In the genomic region with DNA sequence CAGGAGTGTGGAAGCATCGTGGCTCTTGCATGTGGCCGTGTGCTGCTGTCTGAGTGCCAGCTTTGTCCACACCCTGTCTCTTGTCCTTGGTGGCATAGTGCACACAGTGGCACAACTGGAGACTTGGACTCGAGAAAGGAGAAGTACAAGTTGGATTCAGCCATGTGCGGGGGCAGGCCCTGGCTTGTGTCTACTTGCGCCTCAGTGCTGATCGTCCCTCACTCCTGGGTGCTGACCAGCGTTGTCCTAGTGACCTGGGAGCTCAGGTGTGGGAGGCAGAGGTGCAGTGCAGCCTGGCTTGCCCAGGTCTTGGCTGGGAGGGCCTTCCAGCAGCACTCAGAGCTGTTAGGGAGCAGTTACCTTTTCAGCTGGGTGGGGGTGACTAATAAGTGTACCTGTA, we compare ENCODE assay signal across 11 cellular contexts. TPM values are rescaled to one million over a fixed set of nuclear protein-coding genes. Genes with fewer than 3 reads are reported as not detected.
DNase-seq lines count a peak whose midpoint lies in the region; ATAC-seq and TF ChIP-seq lines count a peak whose summit lies in the region.
"Had no signal": no experiment of that assay in that cellular context is flagged by ENCODE, and none has a peak within 500 bp of the region (broad histone marks: within the 10 kb centered on the region; RNA-seq: fewer than 3 reads in every experiment).

No MANE protein-coding gene starts in this region.

- in situ Hi-C loops in KBM-7 (cut with MboI; ENCODE audit: low pct_unique_long_range_greater_than_20kb, low sequenced_read_pairs), result no loop called here

- no peaks in the 10 kb centered on the region for H3K9me3 ChIP-seq in breast epithelium
- H3K9me3 ChIP-seq: tibial nerve had no signal

- ATAC-seq in left colon, result peak; percentile 15
- ATAC-seq in stimulated activated naive B cell treated with anti-CD40 and anti-IgM and Interleukin-4, amounts not matched to agents 10 μg/mL and 1 μg/mL and 100 μg/mL, for 72 hours (replicated peaks), result peak; percentile 74 to 78

- H3K4me3 Mint-ChIP-seq in stimulated activated naive B cell treated with anti-CD40 and anti-IgM and Interleukin-4, amounts not matched to agents 10 μg/mL and 1 μg/mL and 100 μg/mL, for 72 hours, result peak overlapping the region in 1 of 2 donors; percentile 59
- H3K4me3 Mint-ChIP-seq: activated naive CD4-positive, alpha-beta T cell treated with anti-CD3 and anti-CD28 coated beads, Interleukin-2, amount 50 U/mL, for 24 hours had no signal

- no peaks in the 10 kb centered on the region for H3K27me3 Mint-ChIP-seq in stimulated activated naive B cell treated with anti-CD40 and anti-IgM and Interleukin-4, amounts not matched to agents 10 μg/mL and 1 μg/mL and 100 μg/mL, for 72 hours
- H3K27me3 Mint-ChIP-seq: activated naive CD4-positive, alpha-beta T cell treated with anti-CD3 and anti-CD28 coated beads, Interleukin-2, amount 50 U/mL, for 24 hours had no signal

- H3K4me3 ChIP-seq in breast epithelium, result no peak overlapping the region
- H3K4me3 ChIP-seq: tibial nerve had no signal

- no peaks in the 10 kb centered on the region for H3K36me3 ChIP-seq in breast epithelium

- H3K9me3 Mint-ChIP-seq in stimulated activated naive B cell treated with anti-CD40 and anti-IgM and Interleukin-4, amounts not matched to agents 10 μg/mL and 1 μg/mL and 100 μg/mL, for 72 hours, result no peaks in the 10 kb centered on the region
- H3K9me3 Mint-ChIP-seq: activated naive CD4-positive, alpha-beta T cell treated with anti-CD3 and anti-CD28 coated beads, Interleukin-2, amount 50 U/mL, for 24 hours had no signal

- peak overlapping the region; percentile 50 to 64 for H3K27ac ChIP-seq in breast epithelium

- no peak for TF ChIP-seq POLR2A in breast epithelium (IDR thresholded peaks at IDR 0.05)

- H3K27ac Mint-ChIP-seq in stimulated activated naive B cell treated with anti-CD40 and anti-IgM and Interleukin-4, amounts not matched to agents 10 μg/mL and 1 μg/mL and 100 μg/mL, for 72 hours, result peak overlapping the region; percentile 68
- H3K27ac Mint-ChIP-seq: activated naive CD4-positive, alpha-beta T cell treated with anti-CD3 and anti-CD28 coated beads, Interleukin-2, amount 50 U/mL, for 24 hours had no signal

- peaks cover 0 to 14% of the 10 kb centered on the region in 2 donors for H3K4me1 ChIP-seq in breast epithelium

- peaks cover 10 to 29% of the 10 kb centered on the region in 2 donors for H3K36me3 Mint-ChIP-seq in stimulated activated naive B cell treated with anti-CD40 and anti-IgM and Interleukin-4, amounts not matched to agents 10 μg/mL and 1 μg/mL and 100 μg/mL, for 72 hours

- H3K4me1 Mint-ChIP-seq in stimulated activated naive B cell treated with anti-CD40 and anti-IgM and Interleukin-4, amounts not matched to agents 10 μg/mL and 1 μg/mL and 100 μg/mL, for 72 hours, result peaks cover 55 to 86% of the 10 kb centered on the region in 2 donors

- H3K27me3 ChIP-seq in breast epithelium, result no peaks in the 10 kb centered on the region
- H3K27me3 ChIP-seq: tibial nerve had no signal

- DNase-seq in KBM-7 (peak; percentile 25), breast epithelium (ENCODE audit: low spot score in 2 of 2) (peak in 1 of 2 donors; percentile 35), left colon (peak in 1 of 2 donors; percentile 21), AG08395 (ENCODE audit: low spot score) (no peak), SKM-1 treated with dmso at 0.1 percent for 144 hours (lab: John Stamatoyannopoulos, UW; ENCODE audit: unreplicated experiment) (no peak), superior temporal gyrus (ENCODE audit: extremely low spot score) (no peak)
- no peak for DNase-seq in stimulated activated naive B cell treated with anti-CD40 and anti-IgM and Interleukin-4, amounts not matched to agents 10 μg/mL and 1 μg/mL and 100 μg/mL, for 72 hours
- DNase-seq: activated CD4-positive, alpha-beta T cell treated with anti-CD3 and anti-CD28 coated beads for 1 hour; EL had no signal

- TF ChIP-seq CTCF in breast epithelium (IDR thresholded peaks at IDR 0.05), result no peak

- intact Hi-C loops in breast epithelium (cut with DNase I; ENCODE audit: low total_unique reads) (no loop called here), left colon (cut with DNase I, micrococcal nuclease) (no loop called here)

RNA-seq across cellular contexts. Expression of a gene that starts 20.6 kb away (rescaled TPM):
- total RNA-seq in breast epithelium (100 to 1,000 TPM in 2 of 3 donors, 10 to 100 TPM in 1; 93.1 to 136 (median 124) TPM), left colon (100 to 1,000 TPM; 160 to 169 TPM)
